In the genomic region with DNA sequence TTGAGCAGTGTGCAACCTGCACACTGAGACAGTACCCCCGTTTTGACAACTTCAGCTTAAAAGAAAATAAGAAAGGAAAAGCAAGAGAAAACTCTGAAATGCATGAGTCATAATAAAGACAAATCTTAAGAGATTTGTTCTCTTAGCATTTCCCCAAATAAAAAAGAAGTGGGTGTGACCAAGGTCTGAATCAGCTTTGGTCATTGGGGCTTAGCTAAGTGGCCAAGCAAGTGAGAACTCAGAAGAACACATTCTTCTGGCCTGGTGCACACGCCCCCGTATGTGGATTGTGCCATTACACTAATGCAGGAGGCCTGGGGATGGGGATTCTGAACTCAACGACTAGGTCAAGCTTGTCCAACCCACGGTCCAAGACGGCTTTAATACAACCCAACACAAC, we compare ENCODE assay signal across 22 cellular contexts. TPM values are rescaled to one million over a fixed set of nuclear protein-coding genes. Genes with fewer than 3 reads are reported as not detected.
DNase-seq lines count a peak whose midpoint lies in the region; TF ChIP-seq lines count a peak whose summit lies in the region.
"Had no signal": no experiment of that assay in that cellular context is flagged by ENCODE, and none has a peak within 500 bp of the region (broad histone marks: within the 10 kb centered on the region; RNA-seq: fewer than 3 reads in every experiment).

No MANE protein-coding gene starts in this region.

- H3K36me3 ChIP-seq in neural progenitor cell, result no peaks in the 10 kb centered on the region
- H3K36me3 ChIP-seq: colonic mucosa, stomach had no signal

- no peaks in the 10 kb centered on the region for H3K36me3 Mint-ChIP-seq in activated naive CD8-positive, alpha-beta T cell treated with anti-CD3 and anti-CD28 coated beads for 36 hours
- no peaks in the 10 kb centered on the region for H3K36me3 Mint-ChIP-seq in neural progenitor cell
- H3K36me3 Mint-ChIP-seq: activated CD4-positive, alpha-beta memory T cell treated with anti-CD3 and anti-CD28 coated beads for 36 hours; naive B cell had no signal

- no peaks in the 10 kb centered on the region for H3K9me3 ChIP-seq in neural progenitor cell (ENCODE audit: low read depth)
- H3K9me3 ChIP-seq: colonic mucosa, psoas muscle, stomach had no signal

- peaks cover 3% of the 10 kb centered on the region for H3K9me3 Mint-ChIP-seq in activated naive CD8-positive, alpha-beta T cell treated with anti-CD3 and anti-CD28 coated beads for 36 hours
- peaks cover 2% of the 10 kb centered on the region for H3K9me3 Mint-ChIP-seq in neural progenitor cell
- H3K9me3 Mint-ChIP-seq: activated CD4-positive, alpha-beta memory T cell treated with anti-CD3 and anti-CD28 coated beads for 36 hours; activated naive CD8-positive, alpha-beta T cell treated with anti-CD3 and anti-CD28 coated beads, Interleukin-2, amount 50 U/mL, for 24 hours had no signal

- no peaks in the 10 kb centered on the region for H3K27me3 ChIP-seq in neural progenitor cell
- H3K27me3 ChIP-seq: colonic mucosa, stomach had no signal

- no peak overlapping the region for H3K27ac Mint-ChIP-seq in activated naive CD8-positive, alpha-beta T cell treated with anti-CD3 and anti-CD28 coated beads for 36 hours
- no peak overlapping the region for H3K27ac Mint-ChIP-seq in neural progenitor cell
- H3K27ac Mint-ChIP-seq: activated CD4-positive, alpha-beta memory T cell treated with anti-CD3 and anti-CD28 coated beads for 36 hours; activated naive CD8-positive, alpha-beta T cell treated with anti-CD3 and anti-CD28 coated beads, Interleukin-2, amount 50 U/mL, for 24 hours; naive B cell had no signal

- no peak overlapping the region for H3K27ac ChIP-seq in neural progenitor cell
- H3K27ac ChIP-seq: C4-2B, colonic mucosa, psoas muscle, stomach had no signal

- no peaks in the 10 kb centered on the region for H3K4me1 Mint-ChIP-seq in activated naive CD8-positive, alpha-beta T cell treated with anti-CD3 and anti-CD28 coated beads for 36 hours
- H3K4me1 Mint-ChIP-seq in neural progenitor cell, result peaks cover 18% of the 10 kb centered on the region
- H3K4me1 Mint-ChIP-seq: activated naive CD8-positive, alpha-beta T cell treated with anti-CD3 and anti-CD28 coated beads, Interleukin-2, amount 50 U/mL, for 24 hours; naive B cell had no signal

- H4K20me1 ChIP-seq in neural progenitor cell (ENCODE audit: low read depth), result no peaks in the 10 kb centered on the region

- H3K4me2 ChIP-seq in neural progenitor cell, result no peak overlapping the region

- no peak overlapping the region for H3K4me3 ChIP-seq in neural progenitor cell
- H3K4me3 ChIP-seq: colonic mucosa, psoas muscle, stomach had no signal

- peaks cover 21% of the 10 kb centered on the region for H3K4me1 ChIP-seq in neural progenitor cell
- H3K4me1 ChIP-seq: colonic mucosa, psoas muscle, stomach had no signal

- H3F3A ChIP-seq in neural progenitor cell (ENCODE audit: low read depth), result peaks cover 20% of the 10 kb centered on the region

- H2AFZ ChIP-seq in neural progenitor cell (replicated peaks), result no peak overlapping the region

- DNase-seq in ELR (ENCODE audit: low read depth) (peak; percentile 46), astrocyte of the hippocampus (ENCODE audit: low read depth, low spot score) (peak; percentile 43), fibroblast of the conjunctiva (ENCODE audit: low read depth) (peak; percentile 53), stromal cell of bone marrow (ENCODE audit: low read depth) (peak; percentile 80), NCI-H2196 treated with DMSO at 0.1 percent for 48 hours (lab: John Stamatoyannopoulos, UW; ENCODE audit: unreplicated experiment) (no peak), neural progenitor cell (ENCODE audit: low spot score) (no peak), midbrain (lab: John Stamatoyannopoulos, UW) (no peak)
- DNase-seq in activated naive CD8-positive, alpha-beta T cell treated with anti-CD3 and anti-CD28 coated beads for 36 hours, result no peak
- DNase-seq: activated CD4-positive, alpha-beta memory T cell treated with anti-CD3 and anti-CD28 coated beads for 36 hours; activated naive CD8-positive, alpha-beta T cell treated with anti-CD3 and anti-CD28 coated beads, Interleukin-2, amount 50 U/mL, for 24 hours; activated T-cell treated with anti-CD3 and anti-CD28 coated beads, Interleukin-2, amount 50 U/mL, for 48 hours; colonic mucosa; DMS79 treated with DMSO at 0.1 percent for 48 hours; GOT3; left ventricle myocardium superior; naive B cell; NCI-H187 treated with DMSO at 0.1 percent for 48 hours; NCI-H526 treated with DMSO at 0.1 percent for 48 hours; OCI-M1; psoas muscle; stomach had no signal

- H3K4me3 Mint-ChIP-seq in activated naive CD8-positive, alpha-beta T cell treated with anti-CD3 and anti-CD28 coated beads for 36 hours, result no peak overlapping the region
- no peak overlapping the region for H3K4me3 Mint-ChIP-seq in neural progenitor cell
- H3K4me3 Mint-ChIP-seq: activated CD4-positive, alpha-beta memory T cell treated with anti-CD3 and anti-CD28 coated beads for 36 hours; activated naive CD8-positive, alpha-beta T cell treated with anti-CD3 and anti-CD28 coated beads, Interleukin-2, amount 50 U/mL, for 24 hours; naive B cell had no signal

- TF ChIP-seq CTCF in neural progenitor cell (IDR thresholded peaks at IDR 0.05), result no peak

- H3K27me3 Mint-ChIP-seq in activated naive CD8-positive, alpha-beta T cell treated with anti-CD3 and anti-CD28 coated beads for 36 hours, result no peaks in the 10 kb centered on the region
- H3K27me3 Mint-ChIP-seq in neural progenitor cell (ENCODE audit: insufficient read depth, low read depth), result no peaks in the 10 kb centered on the region
- H3K27me3 Mint-ChIP-seq: activated CD4-positive, alpha-beta memory T cell treated with anti-CD3 and anti-CD28 coated beads for 36 hours; activated naive CD8-positive, alpha-beta T cell treated with anti-CD3 and anti-CD28 coated beads, Interleukin-2, amount 50 U/mL, for 24 hours; naive B cell had no signal

- H3K9ac ChIP-seq in neural progenitor cell, result no peak overlapping the region

- H3K79me2 ChIP-seq in neural progenitor cell (ENCODE audit: low read depth), result no peaks in the 10 kb centered on the region

RNA-seq across cellular contexts. Expression of a gene that starts 56.9 kb away (rescaled TPM):
- not detected for total RNA-seq in activated naive CD8-positive, alpha-beta T cell treated with anti-CD3 and anti-CD28 coated beads for 36 hours
- total RNA-seq in neural progenitor cell (ENCODE audit: low replicate concordance), result 3.4 and 4.3 TPM in 2 replicates
- total RNA-seq: activated CD4-positive, alpha-beta memory T cell treated with anti-CD3 and anti-CD28 coated beads for 36 hours had no signal

Comparison
In these comparisons a context has a peak if more than half of its experiments do, and no peak if none do; other contexts are left out.
1. DNase-seq: peak in ELR (single experiment), astrocyte of the hippocampus (single experiment), fibroblast of the conjunctiva (single experiment) and stromal cell of bone marrow (single experiment); none in NCI-H2196 treated with DMSO at 0.1 percent for 48 hours (single experiment), activated naive CD8-positive, alpha-beta T cell treated with anti-CD3 and anti-CD28 coated beads for 36 hours (single experiment), neural progenitor cell (single experiment) and midbrain (single experiment).